ENCODE assay signal across 20 cellular contexts in the genomic region with DNA sequence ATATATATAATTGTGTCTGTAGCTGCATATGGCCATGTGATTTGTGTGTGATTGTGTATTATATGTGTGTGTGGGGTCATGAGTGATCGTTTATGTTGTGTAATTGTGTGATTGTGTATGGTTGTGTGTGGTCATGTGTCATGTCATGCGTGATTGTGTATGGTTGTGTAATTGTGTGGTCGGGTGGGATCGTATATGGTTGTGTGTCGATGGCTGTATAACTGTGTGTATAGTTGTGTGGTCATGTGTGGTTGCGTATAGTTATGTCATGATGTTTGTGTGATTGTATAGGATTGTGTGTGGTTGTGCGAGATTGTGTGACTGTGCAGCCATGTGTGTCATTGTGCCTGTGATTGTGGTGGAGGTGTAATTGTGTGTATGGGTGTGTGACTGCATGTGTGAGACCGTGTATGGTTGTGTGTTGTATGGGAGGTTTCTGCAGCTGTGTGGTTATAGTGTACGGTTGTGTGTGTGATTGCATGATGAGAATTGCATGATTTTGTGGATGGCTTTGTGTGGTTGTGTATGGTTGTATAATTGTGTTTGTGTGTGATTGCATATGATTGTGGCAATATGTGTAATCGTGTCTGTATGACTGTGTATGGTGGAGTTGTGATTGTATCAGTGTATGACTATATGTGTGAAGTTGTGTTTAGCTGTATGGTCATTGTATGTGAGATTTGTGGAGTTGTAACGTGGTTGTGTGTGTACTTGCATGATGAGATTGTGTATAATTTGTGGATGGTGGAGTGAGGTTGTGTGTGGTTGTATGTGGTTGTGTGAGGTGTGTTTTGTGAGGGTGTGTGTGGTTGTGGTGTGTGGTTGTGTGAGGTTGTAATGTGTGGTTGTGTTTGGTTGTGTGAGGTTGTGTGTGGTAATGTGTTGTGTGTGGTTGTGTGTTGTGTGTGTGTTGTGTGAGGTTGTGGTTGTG. TPM values are rescaled to one million over a fixed set of nuclear protein-coding genes. Genes with fewer than 3 reads are reported as not detected.
A peak's percentile ranks its signal among the peaks of the same experiment; 100 is the strongest.
DNase-seq lines count a peak whose midpoint lies in the region; ATAC-seq, FAIRE-seq and TF ChIP-seq lines count a peak whose summit lies in the region.
"Had no signal": no experiment of that assay in that cellular context is flagged by ENCODE, and none has a peak within 500 bp of the region (broad histone marks: within the 10 kb centered on the region; RNA-seq: fewer than 3 reads in every experiment).

No MANE protein-coding gene starts in this region.

- no peak overlapping the region for H3K27ac ChIP-seq in BLaER1 treated with 17β-estradiol and CSF1 and Interleukin-3, amounts not matched to agents 10 nM and 100 nM
- no peak overlapping the region for H3K27ac ChIP-seq in CD4-positive, alpha-beta T cell (ENCODE audit: low read depth, low read length)
- H3K27ac ChIP-seq in thyroid gland: no peak overlapping the region
- H3K27ac ChIP-seq: HL-60, Peyer's patch had no signal

- DNase-seq in HTR-8/SVneo (ENCODE audit: insufficient read length, low spot score): no peak
- DNase-seq in CD4-positive, alpha-beta T cell: no peak
- DNase-seq in NCI-H2227 (lab: John Stamatoyannopoulos, UW; ENCODE audit: unreplicated experiment): no peak
- no peak for DNase-seq in thyroid gland
- DNase-seq: AML-193, EL, GF-D8, NCI-H1105, NCI-H2029 treated with DMSO at 0.1 percent for 48 hours, NCI-H2171, NCI-H524 treated with DMSO at 0.1 percent for 48 hours, NCI-H82, Peyer's patch had no signal

- H3K36me3 ChIP-seq in BLaER1 treated with 17β-estradiol and CSF1 and Interleukin-3, amounts not matched to agents 10 nM and 100 nM: no peaks in the 10 kb centered on the region
- no peaks in the 10 kb centered on the region for H3K36me3 ChIP-seq in thyroid gland
- H3K36me3 ChIP-seq: HAP-1, Peyer's patch had no signal

- H3K27ac Mint-ChIP-seq in CD4-positive, alpha-beta T cell: no peak overlapping the region
- H3K27ac Mint-ChIP-seq: CD14-positive monocyte had no signal

- WGBS in thyroid gland, 2 donors: 91 to 93% methylated on average over 11 of the region's 11 CpGs

- POLR2A ChIA-PET in CD4-positive, alpha-beta T cell (lab: Charles Lee): no interaction called here

- H3K4me2 ChIP-seq in BLaER1 treated with 17β-estradiol and CSF1 and Interleukin-3, amounts not matched to agents 10 nM and 100 nM: peak overlapping the region in 8 of 11 experiments; percentile 26 to 48 (median 40); a peak in 10 of 22 replicates

- peaks cover 4 to 15% (median 10%) of the 10 kb centered on the region in 11 experiments; a peak in 16 of 22 replicates for H3K9me3 ChIP-seq in BLaER1 treated with 17β-estradiol and CSF1 and Interleukin-3, amounts not matched to agents 10 nM and 100 nM (replicated peaks in 1 of 11)
- H3K9me3 ChIP-seq in iPS-18c (ENCODE audit: control insufficient read depth, insufficient read depth, low read length) (no peaks in the 10 kb centered on the region), thyroid gland (no peaks in the 10 kb centered on the region)
- H3K9me3 ChIP-seq in CD4-positive, alpha-beta T cell (ENCODE audit: control insufficient read depth, low read length): no peaks in the 10 kb centered on the region
- H3K9me3 ChIP-seq: HAP-1, Peyer's patch had no signal

- peaks cover 32 to 43% (median 38%) of the 10 kb centered on the region in 11 experiments for H3K27me3 ChIP-seq in BLaER1 treated with 17β-estradiol and CSF1 and Interleukin-3, amounts not matched to agents 10 nM and 100 nM
- peaks cover 16% of the 10 kb centered on the region for H3K27me3 ChIP-seq in CD4-positive, alpha-beta T cell (ENCODE audit: control insufficient read depth, insufficient read depth, low read length)
- no peaks in the 10 kb centered on the region for H3K27me3 ChIP-seq in thyroid gland

- no peaks in the 10 kb centered on the region for H3K9me3 Mint-ChIP-seq in CD4-positive, alpha-beta T cell

- H3K9ac ChIP-seq in BLaER1 treated with 17β-estradiol and CSF1 and Interleukin-3, amounts not matched to agents 10 nM and 100 nM: no peak overlapping the region

- FAIRE-seq in HTR-8/SVneo (lab: Jason Lieb, UNC): peak; percentile 94

- peaks cover 6% of the 10 kb centered on the region for H3K4me1 Mint-ChIP-seq in CD4-positive, alpha-beta T cell (ENCODE audit: low read depth)
- H3K4me1 Mint-ChIP-seq: CD14-positive monocyte had no signal

- peaks cover 16% of the 10 kb centered on the region for H3K27me3 Mint-ChIP-seq in CD4-positive, alpha-beta T cell

- CTCF ChIA-PET in CD4-positive, alpha-beta T cell (lab: Charles Lee): no interaction called here

- intact Hi-C loops in CD4-positive, alpha-beta T cell (cut with DNase I, micrococcal nuclease): no loop called here
- intact Hi-C loops in thyroid gland (cut with DNase I): no loop called here

- no peak for TF ChIP-seq CTCF in CD4-positive, alpha-beta T cell (IDR thresholded peaks at IDR 0.05)
- no peak for TF ChIP-seq CTCF in thyroid gland (IDR thresholded peaks at IDR 0.05)

- H4K20me1 ChIP-seq in BLaER1 treated with 17β-estradiol and CSF1 and Interleukin-3, amounts not matched to agents 10 nM and 100 nM: peaks cover 0 to 5% (median 0%) of the 10 kb centered on the region in 11 experiments; a peak in 1 of 22 replicates

- no peaks in the 10 kb centered on the region for H3K36me3 Mint-ChIP-seq in CD4-positive, alpha-beta T cell (ENCODE audit: low read depth)
- H3K36me3 Mint-ChIP-seq: CD14-positive monocyte had no signal

- peaks cover 0 to 30% (median 23%) of the 10 kb centered on the region in 10 experiments; a peak in 17 of 20 replicates for H3K4me1 ChIP-seq in BLaER1 treated with 17β-estradiol and CSF1 and Interleukin-3, amounts not matched to agents 10 nM and 100 nM
- no peaks in the 10 kb centered on the region for H3K4me1 ChIP-seq in thyroid gland
- H3K4me1 ChIP-seq: HAP-1, Peyer's patch had no signal

- ATAC-seq in CD4-positive, alpha-beta T cell (ENCODE audit: poor library complexity): no peak
- ATAC-seq: SK-N-SH treated with all-trans-retinoic acid at 6 μM for 48 hours had no signal

- no peak overlapping the region for H3K4me3 ChIP-seq in BLaER1 treated with 17β-estradiol and CSF1 and Interleukin-3, amounts not matched to agents 10 nM and 100 nM
- 0 out of 2 replicates have a peak overlapping the region, but pooled peaks have one; percentile 9 for H3K4me3 ChIP-seq in iPS-18c (ENCODE audit: insufficient read depth, low read depth, low read length)
- no peak overlapping the region for H3K4me3 ChIP-seq in thyroid gland (replicated peaks in 1 of 3)
- H3K4me3 ChIP-seq: HAP-1, Peyer's patch had no signal

- no peak overlapping the region for H3K4me3 Mint-ChIP-seq in CD4-positive, alpha-beta T cell
- H3K4me3 Mint-ChIP-seq: CD14-positive monocyte had no signal

- TF ChIP-seq POLR2A in thyroid gland (IDR thresholded peaks at IDR 0.05): no peak

RNA-seq across cellular contexts. Expression of a gene that starts 2.2 kb away (rescaled TPM):
- total RNA-seq in CD4-positive, alpha-beta T cell: not detected
- under 1 TPM in 2 of 4 donors, not detected in 2; 0.13 to 0.78 TPM for total RNA-seq in thyroid gland
- total RNA-seq: A172 had no signal

RNA-seq across cellular contexts. Expression of a gene that starts 33.8 kb away (rescaled TPM):
- total RNA-seq in CD4-positive, alpha-beta T cell: 100 to 1,000 TPM; 106 to 111 TPM
- 10 to 100 TPM; 47.8 to 97.8 (median 67.3) TPM for total RNA-seq in thyroid gland

RNA-seq across cellular contexts. Expression of a gene that starts 33.9 kb away (rescaled TPM):
- 10 to 100 TPM; 73.6 to 80.1 TPM for total RNA-seq in CD4-positive, alpha-beta T cell
- 100 to 1,000 TPM in 1 of 4 donors, 10 to 100 TPM in 3; 21.1 to 139 (median 55.1) TPM for total RNA-seq in thyroid gland

RNA-seq across cellular contexts. Expression of a gene that starts 54.4 kb away (rescaled TPM):
- under 1 TPM; 0.33 to 0.39 TPM for total RNA-seq in CD4-positive, alpha-beta T cell
- under 1 TPM in 1 of 4 donors, not detected in 3; 0.45 TPM for total RNA-seq in thyroid gland
- total RNA-seq: A172 had no signal
